Comparison of ENCODE assay signal across 13 cellular contexts in the genomic region with DNA sequence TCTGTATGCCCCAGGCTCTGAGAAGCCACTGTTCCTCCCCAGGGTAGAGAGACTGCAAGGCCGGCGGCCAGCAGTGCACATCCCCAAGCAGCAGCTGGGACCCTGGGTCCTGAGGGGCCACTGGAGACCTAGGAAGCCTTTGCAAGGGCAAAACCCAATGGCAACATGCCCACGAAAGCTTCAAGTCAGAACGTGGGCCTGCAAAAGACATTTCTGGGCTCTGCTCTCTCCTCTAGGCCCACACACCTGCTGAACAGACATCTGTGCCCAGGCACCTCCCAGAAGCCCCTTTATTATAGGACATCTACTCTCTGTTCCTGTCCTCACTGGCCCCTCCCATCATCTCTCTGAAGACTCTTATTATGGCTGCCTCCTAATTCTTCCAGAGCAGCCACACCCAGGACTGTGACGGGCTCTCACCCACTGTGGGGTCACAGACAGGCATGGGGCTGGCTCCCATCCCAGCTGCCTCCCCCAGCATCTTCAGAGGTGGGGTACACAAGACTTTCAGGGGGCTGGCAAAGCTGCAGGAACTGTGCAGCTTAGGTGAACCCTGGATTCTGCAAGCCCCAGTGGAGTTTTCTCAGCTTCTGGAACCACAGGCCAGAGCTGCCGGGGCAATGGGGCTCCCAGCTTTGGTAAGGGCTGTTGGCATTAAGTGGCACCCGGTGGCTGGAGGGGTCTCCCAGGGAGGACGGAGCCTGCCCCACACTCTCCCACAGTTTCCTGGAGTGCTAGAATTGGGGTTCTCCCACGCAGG. TPM values are rescaled to one million over a fixed set of nuclear protein-coding genes. Genes with fewer than 3 reads are reported as not detected.
DNase-seq lines count a peak whose midpoint lies in the region; ATAC-seq and TF ChIP-seq lines count a peak whose summit lies in the region.
"Had no signal": no experiment of that assay in that cellular context is flagged by ENCODE, and none has a peak within 500 bp of the region (broad histone marks: within the 10 kb centered on the region; RNA-seq: fewer than 3 reads in every experiment).

No MANE protein-coding gene starts in this region.

- DNase-seq in activated CD8-positive, alpha-beta T cell treated with anti-CD3 and anti-CD28 coated beads for 36 hours, result no peak
- DNase-seq in activated CD8-positive, alpha-beta T cell treated with anti-CD3 and anti-CD28 coated beads, Interleukin-2, amount 10 ng/mL, durations not matched to agents 7 days and 5 days, result no peak
- no peak for DNase-seq in left ventricle myocardium superior
- no peak for DNase-seq in NCI-H1048 (lab: John Stamatoyannopoulos, UW)
- DNase-seq: stimulated activated CD8-positive, alpha-beta memory T cell treated with anti-CD3 and anti-CD28 coated beads, Interleukin-4, amount 100 ng/mL, for 48 hours had no signal

- peaks cover 9% of the 10 kb centered on the region for H3K36me3 Mint-ChIP-seq in activated CD8-positive, alpha-beta T cell treated with anti-CD3 and anti-CD28 coated beads for 36 hours (ENCODE audit: low read depth)
- H3K36me3 Mint-ChIP-seq in activated CD8-positive, alpha-beta T cell treated with anti-CD3 and anti-CD28 coated beads, Interleukin-2, amount 10 ng/mL, durations not matched to agents 7 days and 5 days (ENCODE audit: low read depth), result peaks cover 46% of the 10 kb centered on the region
- H3K36me3 Mint-ChIP-seq: activated naive CD4-positive, alpha-beta T cell treated with anti-CD3 and anti-CD28 coated beads, Interleukin-2, amount 50 U/mL, for 72 hours had no signal

- H3K9ac ChIP-seq in subcutaneous abdominal adipose tissue (ENCODE audit: low read length in 5 of 5), result peak overlapping the region in 2 of 5 donors; percentile 9 to 13

- POLR2A ChIA-PET in activated CD8-positive, alpha-beta T cell treated with anti-CD3 and anti-CD28 coated beads for 36 hours (lab: Charles Lee), result interaction anchor here (1.5 to 2.4 kb wide), 2 partner anchors 11 to 21 kb away, joined by 3 to 13 read pairs; no protein-coding TSS in a partner anchor
- POLR2A ChIA-PET in activated CD8-positive, alpha-beta T cell treated with anti-CD3 and anti-CD28 coated beads, Interleukin-2, amount 10 ng/mL, durations not matched to agents 7 days and 5 days (lab: Charles Lee), result no interaction called here

- peaks cover 0 to 62% (median 39%) of the 10 kb centered on the region in 5 donors for H3K36me3 ChIP-seq in subcutaneous abdominal adipose tissue (ENCODE audit: control insufficient read depth in 5 of 5, insufficient read depth in 5 of 5, low read length in 5 of 5)

- intact Hi-C loops in activated CD8-positive, alpha-beta T cell treated with anti-CD3 and anti-CD28 coated beads for 36 hours (cut with micrococcal nuclease), result no loop called here
- intact Hi-C loops in left ventricle myocardium superior (cut with micrococcal nuclease), result no loop called here

- H3K27ac Mint-ChIP-seq in activated CD8-positive, alpha-beta T cell treated with anti-CD3 and anti-CD28 coated beads for 36 hours, result peak overlapping the region; percentile 38
- H3K27ac Mint-ChIP-seq in activated CD8-positive, alpha-beta T cell treated with anti-CD3 and anti-CD28 coated beads, Interleukin-2, amount 10 ng/mL, durations not matched to agents 7 days and 5 days, result no peak overlapping the region
- H3K27ac Mint-ChIP-seq: activated naive CD4-positive, alpha-beta T cell treated with anti-CD3 and anti-CD28 coated beads, Interleukin-2, amount 50 U/mL, for 72 hours had no signal

- H3K27ac ChIP-seq in subcutaneous abdominal adipose tissue (ENCODE audit: low read depth, low read length), result peak overlapping the region; percentile 54
- H3K27ac ChIP-seq: thyroid gland, VCaP had no signal

- no peak overlapping the region for H3K4me3 ChIP-seq in subcutaneous abdominal adipose tissue (ENCODE audit: low read depth in 1 of 5, low read length in 5 of 5)
- H3K4me3 ChIP-seq: thyroid gland had no signal

- H3K4me3 Mint-ChIP-seq in activated CD8-positive, alpha-beta T cell treated with anti-CD3 and anti-CD28 coated beads for 36 hours, result no peak overlapping the region
- no peak overlapping the region for H3K4me3 Mint-ChIP-seq in activated CD8-positive, alpha-beta T cell treated with anti-CD3 and anti-CD28 coated beads, Interleukin-2, amount 10 ng/mL, durations not matched to agents 7 days and 5 days

- H3K4me1 ChIP-seq in subcutaneous abdominal adipose tissue (ENCODE audit: control insufficient read depth in 5 of 5, insufficient read depth in 5 of 5, low read length in 5 of 5), result peaks cover 0 to 16% (median 15%) of the 10 kb centered on the region in 5 donors

- H3K9me3 ChIP-seq in subcutaneous abdominal adipose tissue (ENCODE audit: control insufficient read depth in 5 of 5, low read length in 5 of 5), result no peaks in the 10 kb centered on the region
- H3K9me3 ChIP-seq: thyroid gland had no signal

- ATAC-seq in activated CD8-positive, alpha-beta T cell treated with anti-CD3 and anti-CD28 coated beads for 36 hours, result no peak
- ATAC-seq in activated CD8-positive, alpha-beta T cell treated with anti-CD3 and anti-CD28 coated beads, Interleukin-2, amount 10 ng/mL, durations not matched to agents 7 days and 5 days, result no peak
- ATAC-seq in SK-N-SH treated with all-trans-retinoic acid at 6 μM for 48 hours (peak; percentile 6), left ventricle myocardium superior (peak; percentile 12), HG02588 (IDR thresholded peaks at IDR 0.05; ENCODE audit: unreplicated experiment) (no peak), GM18870 (IDR thresholded peaks at IDR 0.05; ENCODE audit: unreplicated experiment) (no peak)
- ATAC-seq: activated naive CD4-positive, alpha-beta T cell treated with anti-CD3 and anti-CD28 coated beads, Interleukin-2, amount 50 U/mL, for 72 hours had no signal

- no peak for TF ChIP-seq CTCF in activated CD8-positive, alpha-beta T cell treated with anti-CD3 and anti-CD28 coated beads for 36 hours (IDR thresholded peaks at IDR 0.05)

- no peaks in the 10 kb centered on the region for H3K27me3 ChIP-seq in subcutaneous abdominal adipose tissue (ENCODE audit: control insufficient read depth in 5 of 5, insufficient read depth in 4 of 5, low read length in 5 of 5)
- H3K27me3 ChIP-seq: thyroid gland had no signal

- H3K9me3 Mint-ChIP-seq in activated CD8-positive, alpha-beta T cell treated with anti-CD3 and anti-CD28 coated beads for 36 hours, result no peaks in the 10 kb centered on the region
- H3K9me3 Mint-ChIP-seq in activated CD8-positive, alpha-beta T cell treated with anti-CD3 and anti-CD28 coated beads, Interleukin-2, amount 10 ng/mL, durations not matched to agents 7 days and 5 days (ENCODE audit: insufficient read depth), result no peaks in the 10 kb centered on the region
- H3K9me3 Mint-ChIP-seq: activated naive CD4-positive, alpha-beta T cell treated with anti-CD3 and anti-CD28 coated beads, Interleukin-2, amount 50 U/mL, for 72 hours had no signal

- no peaks in the 10 kb centered on the region for H3K27me3 Mint-ChIP-seq in activated CD8-positive, alpha-beta T cell treated with anti-CD3 and anti-CD28 coated beads for 36 hours
- no peaks in the 10 kb centered on the region for H3K27me3 Mint-ChIP-seq in activated CD8-positive, alpha-beta T cell treated with anti-CD3 and anti-CD28 coated beads, Interleukin-2, amount 10 ng/mL, durations not matched to agents 7 days and 5 days (ENCODE audit: low read depth)

- no peaks in the 10 kb centered on the region for H3K4me1 Mint-ChIP-seq in activated CD8-positive, alpha-beta T cell treated with anti-CD3 and anti-CD28 coated beads for 36 hours (ENCODE audit: low read depth)
- H3K4me1 Mint-ChIP-seq in activated CD8-positive, alpha-beta T cell treated with anti-CD3 and anti-CD28 coated beads, Interleukin-2, amount 10 ng/mL, durations not matched to agents 7 days and 5 days (ENCODE audit: low read depth), result peaks cover 19% of the 10 kb centered on the region

- CTCF ChIA-PET in activated CD8-positive, alpha-beta T cell treated with anti-CD3 and anti-CD28 coated beads for 36 hours (lab: Charles Lee), result no interaction called here
- CTCF ChIA-PET in activated CD8-positive, alpha-beta T cell treated with anti-CD3 and anti-CD28 coated beads, Interleukin-2, amount 10 ng/mL, durations not matched to agents 7 days and 5 days (lab: Charles Lee), result interaction anchor here (1.4 kb wide), 1 partner anchor 265 kb away, joined by 3 read pairs; no protein-coding TSS in a partner anchor

TF ChIP-seq in SK-N-SH treated with all-trans-retinoic acid at 6 μM for 48 hours, 23 proteins besides CTCF, POLR2A, EP300 and RAD21 (continues in another document):
- TF ChIP-seq, protein P1, sequence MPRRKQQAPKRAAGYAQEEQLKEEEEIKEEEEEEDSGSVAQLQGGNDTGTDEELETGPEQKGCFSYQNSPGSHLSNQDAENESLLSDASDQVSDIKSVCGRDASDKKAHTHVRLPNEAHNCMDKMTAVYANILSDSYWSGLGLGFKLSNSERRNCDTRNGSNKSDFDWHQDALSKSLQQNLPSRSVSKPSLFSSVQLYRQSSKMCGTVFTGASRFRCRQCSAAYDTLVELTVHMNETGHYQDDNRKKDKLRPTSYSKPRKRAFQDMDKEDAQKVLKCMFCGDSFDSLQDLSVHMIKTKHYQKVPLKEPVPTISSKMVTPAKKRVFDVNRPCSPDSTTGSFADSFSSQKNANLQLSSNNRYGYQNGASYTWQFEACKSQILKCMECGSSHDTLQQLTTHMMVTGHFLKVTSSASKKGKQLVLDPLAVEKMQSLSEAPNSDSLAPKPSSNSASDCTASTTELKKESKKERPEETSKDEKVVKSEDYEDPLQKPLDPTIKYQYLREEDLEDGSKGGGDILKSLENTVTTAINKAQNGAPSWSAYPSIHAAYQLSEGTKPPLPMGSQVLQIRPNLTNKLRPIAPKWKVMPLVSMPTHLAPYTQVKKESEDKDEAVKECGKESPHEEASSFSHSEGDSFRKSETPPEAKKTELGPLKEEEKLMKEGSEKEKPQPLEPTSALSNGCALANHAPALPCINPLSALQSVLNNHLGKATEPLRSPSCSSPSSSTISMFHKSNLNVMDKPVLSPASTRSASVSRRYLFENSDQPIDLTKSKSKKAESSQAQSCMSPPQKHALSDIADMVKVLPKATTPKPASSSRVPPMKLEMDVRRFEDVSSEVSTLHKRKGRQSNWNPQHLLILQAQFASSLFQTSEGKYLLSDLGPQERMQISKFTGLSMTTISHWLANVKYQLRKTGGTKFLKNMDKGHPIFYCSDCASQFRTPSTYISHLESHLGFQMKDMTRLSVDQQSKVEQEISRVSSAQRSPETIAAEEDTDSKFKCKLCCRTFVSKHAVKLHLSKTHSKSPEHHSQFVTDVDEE (CRISPR knock-in tag; IDR thresholded peaks at IDR 0.05), result no peak
- no peak for TF ChIP-seq ZNF565 (CRISPR knock-in tag; conservative IDR thresholded peaks at IDR 0.05; ENCODE audit: low read depth)

RNA-seq across cellular contexts. Expression of a gene that starts 12.6 kb away (rescaled TPM):
- 10 to 100 TPM; 30.7 to 32.1 TPM for total RNA-seq in activated CD8-positive, alpha-beta T cell treated with anti-CD3 and anti-CD28 coated beads for 36 hours
- total RNA-seq in activated CD8-positive, alpha-beta T cell treated with anti-CD3 and anti-CD28 coated beads, Interleukin-2, amount 10 ng/mL, durations not matched to agents 7 days and 5 days, result 10 to 100 TPM; 66.5 to 71.9 TPM
- total RNA-seq in left ventricle myocardium superior, result 7.6 TPM

RNA-seq across cellular contexts. Expression of a gene that starts 22.7 kb away (rescaled TPM):
- total RNA-seq in activated CD8-positive, alpha-beta T cell treated with anti-CD3 and anti-CD28 coated beads for 36 hours, result 1 to 10 TPM; 1.9 to 2.7 TPM
- total RNA-seq in activated CD8-positive, alpha-beta T cell treated with anti-CD3 and anti-CD28 coated beads, Interleukin-2, amount 10 ng/mL, durations not matched to agents 7 days and 5 days, result 1 to 10 TPM; 2.8 to 4.0 TPM
- 0.50 TPM for total RNA-seq in left ventricle myocardium superior
- total RNA-seq: A172 had no signal

Comparison
In these comparisons a context has a peak if more than half of its experiments do, and no peak if none do; other contexts are left out.
1. ATAC-seq: peak in SK-N-SH treated with all-trans-retinoic acid at 6 μM for 48 hours (single experiment) and left ventricle myocardium superior (single experiment); none in activated CD8-positive, alpha-beta T cell treated with anti-CD3 and anti-CD28 coated beads for 36 hours (single experiment), activated CD8-positive, alpha-beta T cell treated with anti-CD3 and anti-CD28 coated beads, Interleukin-2, amount 10 ng/mL, durations not matched to agents 7 days and 5 days (single experiment), HG02588 (single experiment) and GM18870 (single experiment).